ENCODE assay signal across 14 cellular contexts in the genomic region with DNA sequence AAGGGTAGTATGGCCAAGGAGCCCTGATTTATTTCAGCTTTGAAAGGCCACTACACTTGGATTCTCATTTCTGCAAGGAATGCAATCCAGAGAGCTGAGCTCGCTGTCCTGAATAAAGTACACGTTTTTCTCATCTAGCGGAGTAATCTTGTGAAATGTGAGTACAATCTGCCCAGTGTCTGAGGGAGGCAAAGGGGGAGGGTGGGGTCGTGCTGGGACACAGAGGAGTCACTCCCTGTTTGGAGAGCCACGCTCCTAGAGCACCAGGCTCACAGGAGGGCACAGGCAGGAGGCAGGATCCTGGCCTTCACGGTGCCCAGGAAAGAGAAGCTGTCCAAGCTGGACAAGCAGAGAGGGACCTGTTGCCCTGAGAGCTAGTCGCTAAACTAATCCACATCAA. TPM values are rescaled to one million over a fixed set of nuclear protein-coding genes. Genes with fewer than 3 reads are reported as not detected.
A peak's percentile ranks its signal among the peaks of the same experiment; 100 is the strongest.
DNase-seq lines count a peak whose midpoint lies in the region; ATAC-seq, FAIRE-seq and TF ChIP-seq lines count a peak whose summit lies in the region.
"Had no signal": no experiment of that assay in that cellular context is flagged by ENCODE, and none has a peak within 500 bp of the region (broad histone marks: within the 10 kb centered on the region; RNA-seq: fewer than 3 reads in every experiment).

No MANE protein-coding gene starts in this region.

- no peaks in the 10 kb centered on the region for H3K9me3 Mint-ChIP-seq in activated CD8-positive, alpha-beta memory T cell treated with anti-CD3 and anti-CD28 coated beads, Interleukin-2, amount 10 ng/mL, durations not matched to agents 7 days and 5 days (ENCODE audit: low read depth)

- H3K36me3 ChIP-seq in HAP-1 (replicated peaks), result no peaks in the 10 kb centered on the region
- H3K36me3 ChIP-seq in mammary epithelial cell (ENCODE audit: insufficient read depth, low read length), result no peaks in the 10 kb centered on the region
- no peaks in the 10 kb centered on the region for H3K36me3 ChIP-seq in kidney (ENCODE audit: control insufficient read depth in 1 of 2, insufficient read depth in 2 of 2, low read length in 2 of 2)
- H3K36me3 ChIP-seq in small intestine (ENCODE audit: control insufficient read depth in 2 of 2, insufficient read depth in 2 of 2, low read length in 2 of 2), result no peaks in the 10 kb centered on the region
- H3K36me3 ChIP-seq in smooth muscle cell (ENCODE audit: low read depth), result no peaks in the 10 kb centered on the region

- H4K20me1 ChIP-seq in mammary epithelial cell (ENCODE audit: insufficient read depth, low read length), result no peaks in the 10 kb centered on the region
- H4K20me1 ChIP-seq in smooth muscle cell (ENCODE audit: low read depth), result no peaks in the 10 kb centered on the region

- H3K27me3 Mint-ChIP-seq in activated CD8-positive, alpha-beta memory T cell treated with anti-CD3 and anti-CD28 coated beads, Interleukin-2, amount 10 ng/mL, durations not matched to agents 7 days and 5 days, result no peaks in the 10 kb centered on the region

- H3K4me3 ChIP-seq in HAP-1 (no peak overlapping the region), mammary epithelial cell (replicated peaks in 1 of 3; ENCODE audit: insufficient read depth in 1 of 3, low read depth in 2 of 3, low read length in 3 of 3) (no peak overlapping the region), kidney (ENCODE audit: low read length in 2 of 2) (no peak overlapping the region), small intestine (ENCODE audit: low read depth in 1 of 2, low read length in 2 of 2) (no peak overlapping the region), smooth muscle cell (no peak overlapping the region)

- H3K9ac ChIP-seq in mammary epithelial cell (ENCODE audit: insufficient read depth, low read length), result no peak overlapping the region
- H3K9ac ChIP-seq in kidney (ENCODE audit: low read length in 2 of 2), result no peak overlapping the region
- no peak overlapping the region for H3K9ac ChIP-seq in smooth muscle cell (ENCODE audit: low read depth)

- BruUV-seq in mammary epithelial cell (replicated peaks; lab: Mats Ljungman, UMichigan), result no TSS peak

- no peak overlapping the region for H3K27ac Mint-ChIP-seq in activated CD8-positive, alpha-beta memory T cell treated with anti-CD3 and anti-CD28 coated beads, Interleukin-2, amount 10 ng/mL, durations not matched to agents 7 days and 5 days
- H3K27ac Mint-ChIP-seq: activated T-cell treated with anti-CD3 and anti-CD28 coated beads, Interleukin-2, amount 50 U/mL, for 72 hours; effector memory CD8-positive, alpha-beta T cell had no signal

- H3F3A ChIP-seq in smooth muscle cell (ENCODE audit: low read depth), result no peaks in the 10 kb centered on the region

- H3K4me2 ChIP-seq in mammary epithelial cell (ENCODE audit: insufficient read depth, low read depth, low read length) (peak overlapping the region; percentile 28), smooth muscle cell (no peak overlapping the region)

- H3K4me1 ChIP-seq in HAP-1, result peaks cover 26% of the 10 kb centered on the region
- H3K4me1 ChIP-seq in mammary epithelial cell (ENCODE audit: insufficient read depth, low read length), result peaks cover 14% of the 10 kb centered on the region
- H3K4me1 ChIP-seq in kidney (ENCODE audit: control insufficient read depth in 1 of 2, insufficient read depth in 1 of 2, low read depth in 1 of 2, low read length in 2 of 2), result peaks cover 0 to 6% of the 10 kb centered on the region in 2 donors
- H3K4me1 ChIP-seq in small intestine (ENCODE audit: control insufficient read depth in 2 of 2, insufficient read depth in 1 of 2, low read depth in 1 of 2, low read length in 1 of 2), result peaks cover 5 to 12% of the 10 kb centered on the region in 2 donors
- peaks cover 12% of the 10 kb centered on the region for H3K4me1 ChIP-seq in smooth muscle cell (ENCODE audit: low read depth)
- H3K4me1 ChIP-seq: Caco-2 had no signal

- no peaks in the 10 kb centered on the region for H3K9me3 ChIP-seq in HAP-1
- no peaks in the 10 kb centered on the region for H3K9me3 ChIP-seq in mammary epithelial cell (replicated peaks; ENCODE audit: insufficient read depth, low read length)
- no peaks in the 10 kb centered on the region for H3K9me3 ChIP-seq in kidney (ENCODE audit: control insufficient read depth in 1 of 2, low read length in 2 of 2)
- no peaks in the 10 kb centered on the region for H3K9me3 ChIP-seq in small intestine (ENCODE audit: control insufficient read depth, low read depth)
- no peaks in the 10 kb centered on the region for H3K9me3 ChIP-seq in smooth muscle cell (replicated peaks; ENCODE audit: low read depth)
- H3K9me3 ChIP-seq: Caco-2 had no signal

- H3K27ac ChIP-seq in mammary epithelial cell (ENCODE audit: insufficient read depth, low read depth, low read length) (no peak overlapping the region), kidney (ENCODE audit: low read depth in 2 of 2, low read length in 2 of 2) (no peak overlapping the region), small intestine (ENCODE audit: low read depth in 1 of 2, low read length in 1 of 2) (peak overlapping the region; percentile 34 to 58), smooth muscle cell (ENCODE audit: low read depth) (no peak overlapping the region)

- dilution Hi-C loops in mammary epithelial cell (cut with HindIII; ENCODE audit: low sequenced_read_pairs), result no loop called here

- H3K27me3 ChIP-seq in HAP-1 (ENCODE audit: low read depth), result no peaks in the 10 kb centered on the region
- H3K27me3 ChIP-seq in mammary epithelial cell (ENCODE audit: insufficient read depth, low read length), result no peaks in the 10 kb centered on the region
- no peaks in the 10 kb centered on the region for H3K27me3 ChIP-seq in small intestine (ENCODE audit: control insufficient read depth in 2 of 2, insufficient read depth in 2 of 2, low read length in 2 of 2)
- no peaks in the 10 kb centered on the region for H3K27me3 ChIP-seq in smooth muscle cell (ENCODE audit: low read depth)

- intact Hi-C loops in mammary epithelial cell (cut with micrococcal nuclease) (no loop called here), kidney (cut with DNase I) (no loop called here)

- no peak for TF ChIP-seq CTCF in mammary epithelial cell (conservative IDR thresholded peaks at IDR 0.05 in 1 of 2, IDR thresholded peaks at IDR 0.05 in 1 of 2; ENCODE audit: extremely low read depth in 1 of 2, insufficient read depth in 1 of 2, low read depth in 1 of 2, low read length in 2 of 2)
- TF ChIP-seq CTCF in kidney (IDR thresholded peaks at IDR 0.05; ENCODE audit: borderline replicate concordance, extremely low read depth, insufficient read depth), result no peak
- no peak for TF ChIP-seq CTCF in smooth muscle cell (IDR thresholded peaks at IDR 0.05; ENCODE audit: borderline replicate concordance, insufficient read depth, poor library complexity, severe bottlenecking)

- 36% methylated on average over 5 of the region's 7 CpGs for WGBS in mammary epithelial cell (ENCODE audit: low coverage, missing lambda C conversion rate)
- WGBS in small intestine, 3 donors, result 32 to 37% (median 36%) methylated on average over 7 of the region's 7 CpGs
- 68% methylated on average over 7 of the region's 7 CpGs for WGBS in smooth muscle cell (ENCODE audit: low lambda C conversion rate)

- DNase-seq in HAP-1 (ENCODE audit: low spot score in 2 of 2) (peak; percentile 52 to 68), mammary epithelial cell (no peak), kidney (peak; percentile 70), small intestine (peak; percentile 37), smooth muscle cell (lab: John Stamatoyannopoulos, UW; ENCODE audit: unreplicated experiment) (no peak)
- DNase-seq in activated CD8-positive, alpha-beta memory T cell treated with anti-CD3 and anti-CD28 coated beads, Interleukin-2, amount 10 ng/mL, durations not matched to agents 7 days and 5 days, result no peak
- DNase-seq: activated T-cell treated with anti-CD3 and anti-CD28 coated beads, Interleukin-2, amount 50 U/mL, for 72 hours; Caco-2; effector memory CD8-positive, alpha-beta T cell; kidney glomerular epithelial cell had no signal

- ATAC-seq in GM19467 (IDR thresholded peaks at IDR 0.05; ENCODE audit: unreplicated experiment) (no peak), GM18870 (IDR thresholded peaks at IDR 0.05; ENCODE audit: unreplicated experiment) (no peak)
- ATAC-seq in activated CD8-positive, alpha-beta memory T cell treated with anti-CD3 and anti-CD28 coated beads, Interleukin-2, amount 10 ng/mL, durations not matched to agents 7 days and 5 days, result no peak
- ATAC-seq: activated T-cell treated with anti-CD3 and anti-CD28 coated beads, Interleukin-2, amount 50 U/mL, for 72 hours; effector memory CD8-positive, alpha-beta T cell had no signal

- peak overlapping the region; percentile 10 for H2AFZ ChIP-seq in mammary epithelial cell (ENCODE audit: low read depth, low read length)
- H2AFZ ChIP-seq in smooth muscle cell (ENCODE audit: low read depth), result no peak overlapping the region

- FAIRE-seq in kidney (lab: Jason Lieb, UNC), result no peak
- FAIRE-seq in small intestine (lab: Jason Lieb, UNC), result no peak

- no peaks in the 10 kb centered on the region for H3K36me3 Mint-ChIP-seq in activated CD8-positive, alpha-beta memory T cell treated with anti-CD3 and anti-CD28 coated beads, Interleukin-2, amount 10 ng/mL, durations not matched to agents 7 days and 5 days

- H3K4me1 Mint-ChIP-seq in activated CD8-positive, alpha-beta memory T cell treated with anti-CD3 and anti-CD28 coated beads, Interleukin-2, amount 10 ng/mL, durations not matched to agents 7 days and 5 days, result peaks cover 7% of the 10 kb centered on the region

- H3K79me2 ChIP-seq in mammary epithelial cell (ENCODE audit: insufficient read depth, low read length) (peaks cover 65% of the 10 kb centered on the region), smooth muscle cell (ENCODE audit: low read depth) (no peaks in the 10 kb centered on the region)

- CTCF ChIA-PET in mammary epithelial cell (lab: Charles Lee; ENCODE audit: low non-redundant PET), result interaction anchor here (0.6 kb wide), 2 partner anchors 17 to 191 kb away, joined by 3 to 4 read pairs; no protein-coding TSS in a partner anchor
- CTCF ChIA-PET in activated CD8-positive, alpha-beta memory T cell treated with anti-CD3 and anti-CD28 coated beads, Interleukin-2, amount 10 ng/mL, durations not matched to agents 7 days and 5 days (lab: Charles Lee), result no interaction called here

- no peak overlapping the region for H3K4me3 Mint-ChIP-seq in activated CD8-positive, alpha-beta memory T cell treated with anti-CD3 and anti-CD28 coated beads, Interleukin-2, amount 10 ng/mL, durations not matched to agents 7 days and 5 days
- H3K4me3 Mint-ChIP-seq: activated T-cell treated with anti-CD3 and anti-CD28 coated beads, Interleukin-2, amount 50 U/mL, for 72 hours; effector memory CD8-positive, alpha-beta T cell had no signal

- in situ Hi-C loops in HAP-1 (cut with MboI; ENCODE audit: low sequenced_read_pairs), result no loop called here
- in situ Hi-C loops in mammary epithelial cell (cut with MboI; ENCODE audit: low sequenced_read_pairs in 2 of 2), result no loop called here

RNA-seq across cellular contexts. Expression of gene IFNK, which starts 51.0 kb away (rescaled TPM):
- not detected for total RNA-seq in mammary epithelial cell
- polyA plus RNA-seq in mammary epithelial cell, result not detected
- polyA minus RNA-seq in mammary epithelial cell, result not detected
- not detected for total RNA-seq in kidney
- polyA plus RNA-seq in kidney (ENCODE audit: insufficient read depth, low read depth, low replicate concordance), result not detected
- polyA plus RNA-seq in small intestine, result not detected
- not detected in 2 replicates for total RNA-seq in smooth muscle cell
- polyA plus RNA-seq in smooth muscle cell, result not detected in 2 replicates
- not detected for total RNA-seq in activated CD8-positive, alpha-beta memory T cell treated with anti-CD3 and anti-CD28 coated beads, Interleukin-2, amount 10 ng/mL, durations not matched to agents 7 days and 5 days
- total RNA-seq: activated T-cell treated with anti-CD3 and anti-CD28 coated beads, Interleukin-2, amount 50 U/mL, for 72 hours; Caco-2; subcutaneous adipose tissue; T-helper 1 cell treated with Interleukin-12 subunit alpha and Interleukin-12 subunit beta and Interleukin-4 antibody, amounts not matched to agents 30 ng/mL and 1 ng/mL, for 36 hours had no signal

RNA-seq across cellular contexts. Expression of gene MOB3B, which starts 56.5 kb away (rescaled TPM):
- total RNA-seq in mammary epithelial cell, result 10 to 100 TPM; 18.8 to 19.3 TPM
- polyA plus RNA-seq in mammary epithelial cell, result 14.9 TPM
- 27.4 TPM for polyA minus RNA-seq in mammary epithelial cell
- total RNA-seq in kidney, result 22.5 TPM
- 5.9 TPM for polyA plus RNA-seq in kidney (ENCODE audit: insufficient read depth, low read depth, low replicate concordance)
- 10 to 100 TPM; 16.9 to 21.3 (median 18.1) TPM for polyA plus RNA-seq in small intestine
- total RNA-seq in smooth muscle cell, result 3.0 and 5.8 TPM in 2 replicates
- 1.7 and 4.1 TPM in 2 replicates for polyA plus RNA-seq in smooth muscle cell
- total RNA-seq in activated CD8-positive, alpha-beta memory T cell treated with anti-CD3 and anti-CD28 coated beads, Interleukin-2, amount 10 ng/mL, durations not matched to agents 7 days and 5 days, result under 1 TPM; 0.29 to 0.70 TPM

Comparison
In these comparisons a context has a peak if more than half of its experiments do, and no peak if none do; other contexts are left out.
1. DNase-seq: peak in HAP-1 (2 of 2), kidney (single experiment) and small intestine (single experiment); none in mammary epithelial cell (single experiment), smooth muscle cell (single experiment) and activated CD8-positive, alpha-beta memory T cell treated with anti-CD3 and anti-CD28 coated beads, Interleukin-2, amount 10 ng/mL, durations not matched to agents 7 days and 5 days (single experiment).
2. H3K27ac ChIP-seq: peak in small intestine (2 of 2); none in mammary epithelial cell (single experiment), kidney (0 of 2) and smooth muscle cell (single experiment).